Comparison of ENCODE assay signal across 8 cellular contexts in genomic region chrX:154751121-154751668, GRCh38. TPM values are rescaled to one million over a fixed set of nuclear protein-coding genes. Genes with fewer than 3 reads are reported as not detected.
DNase-seq lines count a peak whose midpoint lies in the region; ATAC-seq and TF ChIP-seq lines count a peak whose summit lies in the region.

No MANE protein-coding gene starts in this region.

- peak overlapping the region; percentile 40 for H3K27ac Mint-ChIP-seq in activated T-helper 1 cell treated with anti-CD3 and anti-CD28 coated beads, Interleukin-12 subunit alpha, Interleukin-12 subunit beta, Interleukin-2, Interleukin-4 antibody, amounts not matched to agents 30 ng/mL and 10 ng/mL and 1 ng/mL, durations not matched to agents 14 hours and 24 hours and 36 hours

- DNase-seq in activated T-helper 1 cell treated with anti-CD3 and anti-CD28 coated beads, Interleukin-12 subunit alpha, Interleukin-12 subunit beta, Interleukin-2, Interleukin-4 antibody, amounts not matched to agents 30 ng/mL and 10 ng/mL and 1 ng/mL, durations not matched to agents 14 hours and 24 hours and 36 hours (ENCODE audit: low spot score), result no peak
- DNase-seq in kidney epithelial cell (ENCODE audit: low read depth) (no peak), vagina (ENCODE audit: extremely low spot score in 2 of 2) (no peak), ureter (ENCODE audit: low spot score) (no peak), DMS114 treated with DMSO at 0.1 percent for 48 hours (lab: John Stamatoyannopoulos, UW; ENCODE audit: unreplicated experiment) (no peak)

- no peak for TF ChIP-seq POLR2A in vagina (IDR thresholded peaks at IDR 0.05)

- intact Hi-C loops in activated T-helper 1 cell treated with anti-CD3 and anti-CD28 coated beads, Interleukin-12 subunit alpha, Interleukin-12 subunit beta, Interleukin-2, Interleukin-4 antibody, amounts not matched to agents 30 ng/mL and 10 ng/mL and 1 ng/mL, durations not matched to agents 14 hours and 24 hours and 36 hours (cut with micrococcal nuclease), result no loop called here
- intact Hi-C loops in vagina (cut with DNase I), result no loop called here

- no peaks in the 10 kb centered on the region for H3K4me1 ChIP-seq in vagina

- H3K27me3 ChIP-seq in kidney epithelial cell (ENCODE audit: control insufficient read depth, insufficient read depth, low read length), result peaks cover 8% of the 10 kb centered on the region
- no peaks in the 10 kb centered on the region for H3K27me3 ChIP-seq in vagina

- H3K9me3 ChIP-seq in vagina, result no peaks in the 10 kb centered on the region

- H3K4me3 ChIP-seq in kidney epithelial cell (ENCODE audit: low read depth, low read length), result peak overlapping the region; percentile 32
- peak overlapping the region; percentile 47 to 54 for H3K4me3 ChIP-seq in vagina

- peaks cover 27% of the 10 kb centered on the region for H3K4me1 Mint-ChIP-seq in activated T-helper 1 cell treated with anti-CD3 and anti-CD28 coated beads, Interleukin-12 subunit alpha, Interleukin-12 subunit beta, Interleukin-2, Interleukin-4 antibody, amounts not matched to agents 30 ng/mL and 10 ng/mL and 1 ng/mL, durations not matched to agents 14 hours and 24 hours and 36 hours (ENCODE audit: low read depth)

- peaks cover 2% of the 10 kb centered on the region for H3K36me3 Mint-ChIP-seq in activated T-helper 1 cell treated with anti-CD3 and anti-CD28 coated beads, Interleukin-12 subunit alpha, Interleukin-12 subunit beta, Interleukin-2, Interleukin-4 antibody, amounts not matched to agents 30 ng/mL and 10 ng/mL and 1 ng/mL, durations not matched to agents 14 hours and 24 hours and 36 hours (ENCODE audit: low read depth)

- H3K27ac ChIP-seq in vagina, result no peak overlapping the region

- ATAC-seq in GM18498 (IDR thresholded peaks at IDR 0.05; ENCODE audit: unreplicated experiment), result peak; percentile 15
- ATAC-seq in HG03432 (IDR thresholded peaks at IDR 0.05; ENCODE audit: unreplicated experiment), result peak; percentile 34
- ATAC-seq in HG03457 (IDR thresholded peaks at IDR 0.05; ENCODE audit: unreplicated experiment), result no peak

- H3K27me3 Mint-ChIP-seq in activated T-helper 1 cell treated with anti-CD3 and anti-CD28 coated beads, Interleukin-12 subunit alpha, Interleukin-12 subunit beta, Interleukin-2, Interleukin-4 antibody, amounts not matched to agents 30 ng/mL and 10 ng/mL and 1 ng/mL, durations not matched to agents 14 hours and 24 hours and 36 hours (ENCODE audit: insufficient read depth), result peaks cover 3% of the 10 kb centered on the region

- H3K36me3 ChIP-seq in kidney epithelial cell (ENCODE audit: control insufficient read depth, insufficient read depth, low read length) (no peaks in the 10 kb centered on the region), vagina (no peaks in the 10 kb centered on the region)

- H3K9me3 Mint-ChIP-seq in activated T-helper 1 cell treated with anti-CD3 and anti-CD28 coated beads, Interleukin-12 subunit alpha, Interleukin-12 subunit beta, Interleukin-2, Interleukin-4 antibody, amounts not matched to agents 30 ng/mL and 10 ng/mL and 1 ng/mL, durations not matched to agents 14 hours and 24 hours and 36 hours, result no peaks in the 10 kb centered on the region

- TF ChIP-seq CTCF in kidney epithelial cell (IDR thresholded peaks at IDR 0.05; ENCODE audit: insufficient read depth, low read length, poor library complexity, severe bottlenecking) (no peak), vagina (IDR thresholded peaks at IDR 0.05) (no peak)

- H3K4me3 Mint-ChIP-seq in activated T-helper 1 cell treated with anti-CD3 and anti-CD28 coated beads, Interleukin-12 subunit alpha, Interleukin-12 subunit beta, Interleukin-2, Interleukin-4 antibody, amounts not matched to agents 30 ng/mL and 10 ng/mL and 1 ng/mL, durations not matched to agents 14 hours and 24 hours and 36 hours, result peak overlapping the region; percentile 84

RNA-seq across cellular contexts. Expression of gene GAB3, which starts 0.3 kb away (rescaled TPM):
- total RNA-seq in activated T-helper 1 cell treated with anti-CD3 and anti-CD28 coated beads, Interleukin-12 subunit alpha, Interleukin-12 subunit beta, Interleukin-2, Interleukin-4 antibody, amounts not matched to agents 30 ng/mL and 10 ng/mL and 1 ng/mL, durations not matched to agents 14 hours and 24 hours and 36 hours, result 5.1 TPM in 2 replicates
- total RNA-seq in kidney epithelial cell (0.42 and 0.82 TPM in 2 replicates), vagina (7.6 TPM), ureter (4.2 TPM)

RNA-seq across cellular contexts. Expression of gene DKC1, which starts 11.5 kb away (rescaled TPM):
- 186 and 188 TPM in 2 replicates for total RNA-seq in activated T-helper 1 cell treated with anti-CD3 and anti-CD28 coated beads, Interleukin-12 subunit alpha, Interleukin-12 subunit beta, Interleukin-2, Interleukin-4 antibody, amounts not matched to agents 30 ng/mL and 10 ng/mL and 1 ng/mL, durations not matched to agents 14 hours and 24 hours and 36 hours
- total RNA-seq in kidney epithelial cell, result 32.3 and 43.8 TPM in 2 replicates
- total RNA-seq in vagina, result 22.8 TPM
- total RNA-seq in ureter, result 73.8 TPM

RNA-seq across cellular contexts. Expression of gene MPP1, which starts 54.1 kb away (rescaled TPM):
- 27.8 and 28.7 TPM in 2 replicates for total RNA-seq in activated T-helper 1 cell treated with anti-CD3 and anti-CD28 coated beads, Interleukin-12 subunit alpha, Interleukin-12 subunit beta, Interleukin-2, Interleukin-4 antibody, amounts not matched to agents 30 ng/mL and 10 ng/mL and 1 ng/mL, durations not matched to agents 14 hours and 24 hours and 36 hours
- total RNA-seq in kidney epithelial cell (7.7 and 9.3 TPM in 2 replicates), vagina (15.7 TPM), ureter (21.9 TPM)
